28 cellular contexts compared by ENCODE assay signal in the genomic region with DNA sequence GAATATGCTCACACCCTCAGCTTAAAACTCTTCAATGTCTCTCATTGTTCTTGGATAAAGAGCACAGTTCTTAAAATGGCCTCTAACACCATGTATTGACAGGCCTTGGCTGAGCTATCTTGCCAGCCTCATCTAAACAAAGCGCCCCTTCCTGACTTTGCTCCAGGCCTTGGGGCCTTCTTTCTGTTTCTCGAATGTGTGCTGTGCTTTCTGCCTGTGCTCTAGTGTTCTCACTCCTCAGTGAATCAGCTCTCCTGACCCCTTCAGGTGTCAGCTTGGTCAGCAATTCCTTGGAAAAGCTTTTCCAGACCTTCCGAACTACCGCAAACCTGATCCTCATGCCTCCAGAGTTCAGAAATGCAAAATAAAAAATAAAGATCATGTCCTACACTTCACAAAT.
"Had no signal": no experiment of that assay in that cellular context is flagged by ENCODE, and none has a peak within 500 bp of the region (broad histone marks: within the 10 kb centered on the region; RNA-seq: fewer than 3 reads in every experiment).

No MANE protein-coding gene starts in this region.

- H3K9me3 ChIP-seq: ascending aorta, SJSA1, SK-N-SH had no signal

- H3K27ac Mint-ChIP-seq: activated CD4-positive, alpha-beta T cell treated with anti-CD3 and anti-CD28 coated beads for 36 hours; activated CD4-positive, alpha-beta T cell treated with anti-CD3 and anti-CD28 coated beads, Interleukin-2, amount 10 ng/mL, durations not matched to agents 7 days and 5 days; activated CD8-positive, alpha-beta T cell treated with anti-CD3 and anti-CD28 coated beads, Interleukin-2, amount 10 ng/mL, durations not matched to agents 7 days and 5 days; activated naive CD4-positive, alpha-beta T cell treated with anti-CD3 and anti-CD28 coated beads, Interleukin-2, amount 50 U/mL, for 24 hours; activated naive CD8-positive, alpha-beta T cell treated with anti-CD3 and anti-CD28 coated beads, Interleukin-2, amount 10 ng/mL, durations not matched to agents 7 days and 5 days; activated T-cell treated with anti-CD3 and anti-CD28 coated beads, Interleukin-2, amount 50 U/mL, for 24 hours; activated T-helper 2 cell treated with anti-CD3 and anti-CD28 coated beads, Interferon-gamma antibody, Interleukin-2, Interleukin-4, amounts not matched to agents 10 μg/mL and 5 μg/mL and 100 μg/mL, durations not matched to agents 14 hours and 24 hours and 36 hours; T-helper 1 cell treated with Interleukin-12 subunit alpha and Interleukin-12 subunit beta and Interleukin-4 antibody, amounts not matched to agents 30 μg/mL and 1 μg/mL, for 36 hours; T-helper 2 cell treated with Interferon-gamma antibody and Interleukin-4, amounts not matched to agents 5 μg/mL and 100 μg/mL, for 36 hours had no signal

- H3K9me2 ChIP-seq: SK-N-SH had no signal

- H3K36me3 ChIP-seq: ascending aorta, SJSA1 had no signal

- H3K27me3 ChIP-seq: ascending aorta, SJSA1 had no signal

- ATAC-seq: activated CD4-positive, alpha-beta T cell treated with anti-CD3 and anti-CD28 coated beads for 36 hours; activated CD4-positive, CD25-positive, alpha-beta regulatory T cell treated with anti-CD3 and anti-CD28 coated beads, Interleukin-2, amount 50 U/mL, for 24 hours; activated CD8-positive, alpha-beta T cell treated with anti-CD3 and anti-CD28 coated beads, Interleukin-2, amount 10 ng/mL, durations not matched to agents 7 days and 5 days; Panc1 had no signal

- H3K9me3 Mint-ChIP-seq: activated CD4-positive, alpha-beta T cell treated with anti-CD3 and anti-CD28 coated beads, Interleukin-2, amount 10 ng/mL, durations not matched to agents 7 days and 5 days; activated naive CD4-positive, alpha-beta T cell treated with anti-CD3 and anti-CD28 coated beads, Interleukin-2, amount 50 U/mL, for 24 hours; activated naive CD8-positive, alpha-beta T cell treated with anti-CD3 and anti-CD28 coated beads, Interleukin-2, amount 10 ng/mL, durations not matched to agents 7 days and 5 days; activated T-cell treated with anti-CD3 and anti-CD28 coated beads, Interleukin-2, amount 50 U/mL, for 24 hours; activated T-helper 2 cell treated with anti-CD3 and anti-CD28 coated beads, Interferon-gamma antibody, Interleukin-2, Interleukin-4, amounts not matched to agents 10 μg/mL and 5 μg/mL and 100 μg/mL, durations not matched to agents 14 hours and 24 hours and 36 hours; T-helper 1 cell treated with Interleukin-12 subunit alpha and Interleukin-12 subunit beta and Interleukin-4 antibody, amounts not matched to agents 30 μg/mL and 1 μg/mL, for 36 hours; T-helper 2 cell treated with Interferon-gamma antibody and Interleukin-4, amounts not matched to agents 5 μg/mL and 100 μg/mL, for 36 hours had no signal

- H3K4me3 ChIP-seq: ascending aorta, SJSA1 had no signal

- DNase-seq: activated CD4-positive, alpha-beta T cell treated with anti-CD3 and anti-CD28 coated beads for 36 hours; activated CD4-positive, alpha-beta T cell treated with anti-CD3 and anti-CD28 coated beads, Interleukin-2, amount 10 ng/mL, durations not matched to agents 7 days and 5 days; activated CD4-positive, alpha-beta T cell treated with anti-CD3 and anti-CD28 coated beads, Interleukin-2, amount 50 U/mL, for 48 hours; activated CD8-positive, alpha-beta T cell treated with anti-CD3 and anti-CD28 coated beads, Interleukin-2, amount 10 ng/mL, durations not matched to agents 7 days and 5 days; activated gamma-delta T cell; activated naive CD4-positive, alpha-beta T cell treated with Interleukin-2 at 50 U/mL for 16 hours; activated naive CD8-positive, alpha-beta T cell treated with anti-CD3 and anti-CD28 coated beads, Interleukin-2, amount 10 ng/mL, durations not matched to agents 7 days and 5 days; activated T-cell treated with anti-CD3 and anti-CD28 coated beads, Interleukin-2, amount 50 U/mL, for 24 hours; amygdala; Karpas-422; NCI-H1105; NCI-H1417 treated with DMSO at 0.1 percent for 48 hours; NCI-H1694; NCI-H1930; NCI-H2081 treated with DMSO at 0.1 percent for 48 hours; NCI-H226; NCI-H446 treated with DMSO at 0.1 percent for 48 hours; NCI-H524; SHP77; SK-N-SH had no signal

- H3K4me1 Mint-ChIP-seq: activated CD4-positive, alpha-beta T cell treated with anti-CD3 and anti-CD28 coated beads for 36 hours; activated CD4-positive, alpha-beta T cell treated with anti-CD3 and anti-CD28 coated beads, Interleukin-2, amount 10 ng/mL, durations not matched to agents 7 days and 5 days; activated naive CD4-positive, alpha-beta T cell treated with anti-CD3 and anti-CD28 coated beads, Interleukin-2, amount 50 U/mL, for 24 hours; activated naive CD8-positive, alpha-beta T cell treated with anti-CD3 and anti-CD28 coated beads, Interleukin-2, amount 10 ng/mL, durations not matched to agents 7 days and 5 days had no signal

- H3K4me2 ChIP-seq: SK-N-SH had no signal

- H3K4me1 ChIP-seq: ascending aorta, SJSA1 had no signal

- H3K27me3 Mint-ChIP-seq: activated CD4-positive, alpha-beta T cell treated with anti-CD3 and anti-CD28 coated beads for 36 hours; activated CD4-positive, alpha-beta T cell treated with anti-CD3 and anti-CD28 coated beads, Interleukin-2, amount 10 ng/mL, durations not matched to agents 7 days and 5 days; activated naive CD4-positive, alpha-beta T cell treated with anti-CD3 and anti-CD28 coated beads, Interleukin-2, amount 50 U/mL, for 24 hours; activated naive CD8-positive, alpha-beta T cell treated with anti-CD3 and anti-CD28 coated beads, Interleukin-2, amount 10 ng/mL, durations not matched to agents 7 days and 5 days; activated T-cell treated with anti-CD3 and anti-CD28 coated beads, Interleukin-2, amount 50 U/mL, for 24 hours had no signal

- H3K27ac ChIP-seq: ascending aorta, SJSA1 had no signal

- H3K36me3 Mint-ChIP-seq: activated naive CD4-positive, alpha-beta T cell treated with anti-CD3 and anti-CD28 coated beads, Interleukin-2, amount 50 U/mL, for 24 hours; activated naive CD8-positive, alpha-beta T cell treated with anti-CD3 and anti-CD28 coated beads, Interleukin-2, amount 10 ng/mL, durations not matched to agents 7 days and 5 days had no signal

- H3K4me3 Mint-ChIP-seq: activated CD4-positive, alpha-beta T cell treated with anti-CD3 and anti-CD28 coated beads for 36 hours; activated CD4-positive, alpha-beta T cell treated with anti-CD3 and anti-CD28 coated beads, Interleukin-2, amount 10 ng/mL, durations not matched to agents 7 days and 5 days; activated CD8-positive, alpha-beta T cell treated with anti-CD3 and anti-CD28 coated beads, Interleukin-2, amount 10 ng/mL, durations not matched to agents 7 days and 5 days; activated naive CD4-positive, alpha-beta T cell treated with anti-CD3 and anti-CD28 coated beads, Interleukin-2, amount 50 U/mL, for 24 hours; activated naive CD8-positive, alpha-beta T cell treated with anti-CD3 and anti-CD28 coated beads, Interleukin-2, amount 10 ng/mL, durations not matched to agents 7 days and 5 days; activated T-cell treated with anti-CD3 and anti-CD28 coated beads, Interleukin-2, amount 50 U/mL, for 24 hours; T-helper 1 cell treated with Interleukin-12 subunit alpha and Interleukin-12 subunit beta and Interleukin-4 antibody, amounts not matched to agents 30 μg/mL and 1 μg/mL, for 36 hours; T-helper 2 cell treated with Interferon-gamma antibody and Interleukin-4, amounts not matched to agents 5 μg/mL and 100 μg/mL, for 36 hours had no signal
